ENCODE assay signal across 8 cellular contexts in genomic region chr16:4350787-4351659, GRCh38. TPM values are rescaled to one million over a fixed set of nuclear protein-coding genes. Genes with fewer than 3 reads are reported as not detected.
DNase-seq lines count a peak whose midpoint lies in the region; ATAC-seq and TF ChIP-seq lines count a peak whose summit lies in the region.

PAM16 (minus strand) TSS chr16:4351321; CDS start chr16:4351234, 87 bp downstream.

- H3K27ac ChIP-seq in heart right ventricle (peak within 1 kb of the TSS in 9 of 10 donors; percentile 71 to 98 (median 86)), upper lobe of left lung (peak within 1 kb of the TSS; percentile 84 to 91 (median 88))

- peak in 1 of 4 donors; percentile 72 for TF ChIP-seq POLR2A in upper lobe of left lung (IDR thresholded peaks at IDR 0.05)

- H3K9me3 ChIP-seq in adipocyte (ENCODE audit: control insufficient read depth, low read length): no peaks in the 10 kb centered on the region
- H3K9me3 ChIP-seq in heart right ventricle: no peaks in the 10 kb centered on the region
- no peaks in the 10 kb centered on the region for H3K9me3 ChIP-seq in upper lobe of left lung

- intact Hi-C loops in heart right ventricle (cut with DNase I): no loop called here
- intact Hi-C loops in posterior vena cava (cut with DNase I): no loop called here

- in situ Hi-C loops in GM13976 (cut with MboI; ENCODE audit: low sequenced_read_pairs, unreplicated experiment): no loop called here

- H3K9ac ChIP-seq in adipocyte (ENCODE audit: low read length): peak within 1 kb of the TSS; percentile 97

- H3K4me1 ChIP-seq in adipocyte (ENCODE audit: control insufficient read depth, insufficient read depth, low read length) (peaks cover 37% of the 10 kb centered on the region), heart right ventricle (peaks cover 11 to 47% (median 30%) of the 10 kb centered on the region in 9 donors), upper lobe of left lung (peaks cover 36 to 51% (median 44%) of the 10 kb centered on the region in 4 donors)

- DNase-seq in GM13976 (ENCODE audit: low spot score) (peak; percentile 99), NCI-H1436 treated with DMSO at 0.1 percent for 48 hours (lab: John Stamatoyannopoulos, UW) (peak; percentile 65), T follicular helper cell (ENCODE audit: low read depth) (peak; percentile 95), adipocyte (ENCODE audit: low read depth) (peak; percentile 98), heart right ventricle (peak; percentile 97 to 99), posterior vena cava (ENCODE audit: low spot score) (peak; percentile 99), upper lobe of left lung (peak; percentile 97 to 99)

- H3K4me3 ChIP-seq in adipocyte (ENCODE audit: low read length) (peak within 1 kb of the TSS; percentile 98), heart right ventricle (peak within 1 kb of the TSS; percentile 66 to 96 (median 86)), upper lobe of left lung (peak within 1 kb of the TSS; percentile 86 to 99 (median 94))

- ATAC-seq in HG02852 (IDR thresholded peaks at IDR 0.05; ENCODE audit: unreplicated experiment) (peak; percentile 90), heart right ventricle (peak; percentile 92 to 98 (median 97)), upper lobe of left lung (ENCODE audit: low FRiP score in 2 of 2) (peak; percentile 94 to 96)

- TF ChIP-seq EP300 in upper lobe of left lung (IDR thresholded peaks at IDR 0.05): no peak

- no peaks in the 10 kb centered on the region for H3K36me3 ChIP-seq in adipocyte (ENCODE audit: control insufficient read depth, insufficient read depth, low read length, severe bottlenecking)
- H3K36me3 ChIP-seq in heart right ventricle: peaks cover 0 to 19% (median 0%) of the 10 kb centered on the region in 9 donors
- H3K36me3 ChIP-seq in upper lobe of left lung: peaks cover 0 to 17% (median 8%) of the 10 kb centered on the region in 4 donors

- no peaks in the 10 kb centered on the region for H3K27me3 ChIP-seq in adipocyte (replicated peaks; ENCODE audit: control insufficient read depth, insufficient read depth, low read length)
- no peaks in the 10 kb centered on the region for H3K27me3 ChIP-seq in heart right ventricle
- no peaks in the 10 kb centered on the region for H3K27me3 ChIP-seq in upper lobe of left lung

- 0 to 1% methylated on average over 61 to 81 of the region's 81 CpGs for WGBS in heart right ventricle, 2 donors
- WGBS in upper lobe of left lung, 2 donors: 0 to 1% methylated on average over 10 to 11 of the region's 81 CpGs

- no peak for TF ChIP-seq CTCF in GM13976 (IDR thresholded peaks at IDR 0.05; ENCODE audit: borderline replicate concordance, control extremely low read depth, extremely low read depth, insufficient read depth, missing control alignments)
- TF ChIP-seq CTCF in heart right ventricle (IDR thresholded peaks at IDR 0.05): peak in 2 of 9 donors; percentile 23 to 35
- TF ChIP-seq CTCF in upper lobe of left lung (IDR thresholded peaks at IDR 0.05): peak in 2 of 6 experiments; percentile 19 to 33

RNA-seq across cellular contexts. Expression of gene PAM16, which starts in this region (rescaled TPM):
- 10 to 100 TPM; 44.2 to 75.0 (median 55.6) TPM for total RNA-seq in heart right ventricle
- 100 to 1,000 TPM; 136 to 288 TPM for polyA plus RNA-seq in heart right ventricle
- 10 to 100 TPM; 25.3 to 28.8 TPM for total RNA-seq in posterior vena cava
- total RNA-seq in upper lobe of left lung: 10 to 100 TPM; 45.5 to 71.8 (median 62.6) TPM

Comparison
In these comparisons a context has a peak if more than half of its experiments do, and no peak if none do; other contexts are left out.
1. Peak in every context shown above with its lines: DNase-seq, ATAC-seq, H3K4me3 ChIP-seq and H3K27ac ChIP-seq.